ENCODE assay signal across 8 cellular contexts in the genomic region with DNA sequence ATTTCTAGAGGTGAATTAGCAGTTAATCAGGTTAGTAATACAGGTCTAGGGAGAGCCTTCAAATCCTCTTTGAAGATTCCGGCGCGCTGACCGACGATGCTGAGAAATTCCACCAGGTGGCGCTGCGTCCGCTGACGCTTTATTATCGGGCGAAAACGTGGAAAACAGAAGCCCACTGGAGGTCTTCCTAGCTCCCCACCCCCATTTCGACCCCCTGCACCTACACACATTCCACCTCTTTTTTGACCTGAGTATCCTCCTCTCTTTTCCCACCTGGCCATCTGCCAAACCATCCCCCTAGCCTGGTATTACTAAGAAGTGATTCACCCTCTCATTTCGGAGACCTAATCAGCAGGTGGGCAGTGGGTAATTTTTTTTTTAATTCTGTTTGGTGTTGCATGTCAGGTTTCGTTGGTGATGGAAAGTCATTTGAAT.
DNase-seq lines count a peak whose midpoint lies in the region; ATAC-seq, FAIRE-seq and TF ChIP-seq lines count a peak whose summit lies in the region.

No MANE protein-coding gene starts in this region.

- H3K27ac Mint-ChIP-seq in activated T-cell treated with anti-CD3 and anti-CD28 coated beads, Interleukin-2, amount 50 U/mL, for 72 hours = no peak overlapping the region

- H3K9me3 Mint-ChIP-seq in activated T-cell treated with anti-CD3 and anti-CD28 coated beads, Interleukin-2, amount 50 U/mL, for 72 hours = no peaks in the 10 kb centered on the region

- TF ChIP-seq EP300 in gastroesophageal sphincter (IDR thresholded peaks at IDR 0.05) = no peak
- no peak for TF ChIP-seq EP300 in transverse colon (IDR thresholded peaks at IDR 0.05; ENCODE audit: low read depth)

- H3K9ac ChIP-seq in NT2/D1 (ENCODE audit: insufficient read length, low read depth) = no peak overlapping the region

- H3K27me3 ChIP-seq in NT2/D1 (ENCODE audit: insufficient read depth, insufficient read length) = no peaks in the 10 kb centered on the region
- H3K27me3 ChIP-seq in gastroesophageal sphincter = no peaks in the 10 kb centered on the region
- no peaks in the 10 kb centered on the region for H3K27me3 ChIP-seq in transverse colon

- H3K27ac ChIP-seq in gastroesophageal sphincter (no peak overlapping the region), transverse colon (no peak overlapping the region)

- H3K27me3 Mint-ChIP-seq in activated T-cell treated with anti-CD3 and anti-CD28 coated beads, Interleukin-2, amount 50 U/mL, for 72 hours (ENCODE audit: low read depth) = peaks cover 27% of the 10 kb centered on the region

- no peaks in the 10 kb centered on the region for H3K36me3 Mint-ChIP-seq in activated T-cell treated with anti-CD3 and anti-CD28 coated beads, Interleukin-2, amount 50 U/mL, for 72 hours (ENCODE audit: insufficient read depth in 2 of 2)

- H3K4me3 Mint-ChIP-seq in activated T-cell treated with anti-CD3 and anti-CD28 coated beads, Interleukin-2, amount 50 U/mL, for 72 hours = no peak overlapping the region

- DNase-seq in AG04449 (ENCODE audit: low read depth, low spot score) (no peak), GM18507 (ENCODE audit: extremely low spot score, insufficient read length, low read depth) (peak; percentile 26), NT2/D1 (ENCODE audit: low read depth, low spot score) (peak; percentile 27), occipital lobe (lab: John Stamatoyannopoulos, UW) (peak; percentile 3), transverse colon (peak; percentile 63)
- DNase-seq in activated T-cell treated with anti-CD3 and anti-CD28 coated beads, Interleukin-2, amount 50 U/mL, for 72 hours = peak; percentile 39 to 53

- 2 to 6% methylated on average over 11 to 15 of the region's 15 CpGs for WGBS in gastroesophageal sphincter (ENCODE audit: low coverage in 1 of 2), 2 donors
- WGBS in transverse colon (ENCODE audit: low coverage in 1 of 2), 2 donors = 8 to 24% methylated on average over 3 to 15 of the region's 15 CpGs

- H3K4me1 Mint-ChIP-seq in activated T-cell treated with anti-CD3 and anti-CD28 coated beads, Interleukin-2, amount 50 U/mL, for 72 hours (ENCODE audit: low read depth) = no peaks in the 10 kb centered on the region

- peak in 1 of 2 donors; percentile 11 for ATAC-seq in activated T-cell treated with anti-CD3 and anti-CD28 coated beads, Interleukin-2, amount 50 U/mL, for 72 hours (replicated peaks in 1 of 2)
- ATAC-seq in gastroesophageal sphincter (no peak), HG02571 (IDR thresholded peaks at IDR 0.05; ENCODE audit: unreplicated experiment) (no peak)

- in situ Hi-C loops in transverse colon (cut with MboI; ENCODE audit: low pct_ligation_motif_present in 1 of 4, low pct_unique_long_range_greater_than_20kb in 1 of 4, low sequenced_read_pairs in 3 of 4) = loop anchor here in 3 of 4 donors (5.0 to 25.0 kb wide), 4 partner anchors 92 to 315 kb away; no protein-coding TSS in a partner anchor

- no peaks in the 10 kb centered on the region for H3K9me3 ChIP-seq in NT2/D1 (ENCODE audit: insufficient read depth, low read length)
- H3K9me3 ChIP-seq in gastroesophageal sphincter = no peaks in the 10 kb centered on the region
- H3K9me3 ChIP-seq in transverse colon = no peaks in the 10 kb centered on the region

- intact Hi-C loops in transverse colon (cut with DNase I; ENCODE audit: low total_unique reads) = loop anchor here (5.0 kb wide), 1 partner anchor 300 kb away; no protein-coding TSS in a partner anchor

- CTCF ChIA-PET in AG04449 (lab: Yijun Ruan, JAX) = interaction anchor here (0.6 to 3.2 kb wide), 36 partner anchors 8 to 1123 kb away, joined by 3 to 18 read pairs (median 4); partner anchors contain the start of gene NAA20

- TF ChIP-seq CTCF in AG04449 (IDR thresholded peaks at IDR 0.05; ENCODE audit: insufficient read depth, low read length, missing control alignments) (peak; percentile 80), gastroesophageal sphincter (IDR thresholded peaks at IDR 0.05) (peak; percentile 79 to 92 (median 90)), transverse colon (IDR thresholded peaks at IDR 0.05) (peak; percentile 88 to 96 (median 94))

- POLR2A ChIA-PET in AG04449 (lab: Yijun Ruan, JAX) = no interaction called here

- FAIRE-seq in GM18507 (lab: Jason Lieb, UNC) = peak; percentile 69

- TF ChIP-seq POLR2A in gastroesophageal sphincter (IDR thresholded peaks at IDR 0.05) (no peak), transverse colon (IDR thresholded peaks at IDR 0.05) (no peak)

- H3K4me1 ChIP-seq in NT2/D1 (ENCODE audit: insufficient read depth, insufficient read length) (no peaks in the 10 kb centered on the region), gastroesophageal sphincter (peaks cover 0 to 21% (median 6%) of the 10 kb centered on the region in 3 donors), transverse colon (peaks cover 0 to 10% (median 0%) of the 10 kb centered on the region in 4 donors)

- H3K36me3 ChIP-seq in NT2/D1 (ENCODE audit: insufficient read depth, insufficient read length, low read length) (no peaks in the 10 kb centered on the region), gastroesophageal sphincter (no peaks in the 10 kb centered on the region), transverse colon (no peaks in the 10 kb centered on the region)

- H3K4me3 ChIP-seq in AG04449 (ENCODE audit: low read depth, low read length) (no peak overlapping the region), NT2/D1 (ENCODE audit: insufficient read length, low read depth) (no peak overlapping the region), gastroesophageal sphincter (no peak overlapping the region), transverse colon (no peak overlapping the region)
